Comparison of ENCODE assay signal across 8 cellular contexts in the genomic region with DNA sequence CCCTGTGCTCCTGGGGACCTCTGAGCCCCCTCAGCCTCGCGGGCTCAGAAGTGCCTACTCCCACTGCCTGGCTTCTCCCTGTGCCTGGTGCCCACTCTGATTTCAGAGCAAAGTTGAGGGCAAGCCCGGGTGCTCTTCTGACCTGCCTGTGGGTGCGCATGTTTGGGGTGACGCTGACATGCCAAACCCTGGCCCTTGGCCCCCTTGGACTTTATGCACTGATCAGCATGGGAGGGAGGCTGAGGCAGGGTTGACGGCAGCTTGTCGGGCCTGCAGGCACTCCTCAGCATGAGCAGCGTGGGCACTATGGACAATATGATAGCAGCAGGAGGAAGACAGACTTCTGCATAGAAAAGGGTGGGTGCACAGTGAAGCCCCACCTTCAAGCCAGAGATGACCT.
"Had no signal": no experiment of that assay in that cellular context is flagged by ENCODE, and none has a peak within 500 bp of the region (broad histone marks: within the 10 kb centered on the region; RNA-seq: fewer than 3 reads in every experiment).

No MANE protein-coding gene starts in this region.

- H3K4me3 ChIP-seq: HAP-1 had no signal

- H3K27ac ChIP-seq: HL-60 had no signal

- DNase-seq: GOT3, H7, HFFc6, KBM-7 had no signal

- H3K4me1 ChIP-seq: HAP-1 had no signal

- H3K36me3 ChIP-seq: HAP-1 had no signal

- ATAC-seq: HCT116, HepG2 had no signal

- FAIRE-seq: HepG2 had no signal

- H3K9me3 ChIP-seq: HAP-1 had no signal
